Comparison of ENCODE assay signal across 18 cellular contexts in the genomic region with DNA sequence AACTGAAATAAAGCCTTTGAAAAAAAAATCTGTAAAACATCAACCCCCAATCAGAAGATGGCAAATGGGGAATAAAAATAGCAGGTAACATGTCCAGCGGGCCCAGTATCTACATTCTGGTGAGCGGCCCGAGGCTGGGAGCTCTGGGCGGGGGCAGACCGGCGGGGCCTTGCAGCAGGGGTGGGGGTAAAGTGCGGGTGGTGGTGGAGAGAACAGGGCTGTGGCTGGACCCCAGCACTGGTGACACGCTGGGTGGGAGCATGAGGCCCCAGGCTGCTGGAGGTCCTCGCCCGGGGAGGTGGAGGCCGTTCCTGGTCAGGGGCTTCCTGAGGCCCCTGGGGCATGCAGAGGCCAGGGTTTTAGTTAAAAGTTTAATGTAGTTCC. TPM values are rescaled to one million over a fixed set of nuclear protein-coding genes. Genes with fewer than 3 reads are reported as not detected.
DNase-seq lines count a peak whose midpoint lies in the region; ATAC-seq and TF ChIP-seq lines count a peak whose summit lies in the region.
"Had no signal": no experiment of that assay in that cellular context is flagged by ENCODE, and none has a peak within 500 bp of the region (broad histone marks: within the 10 kb centered on the region; RNA-seq: fewer than 3 reads in every experiment).

No MANE protein-coding gene starts in this region.

- peak overlapping the region; percentile 81 for H3K27ac Mint-ChIP-seq in progenitor cell of endocrine pancreas
- H3K27ac Mint-ChIP-seq: H9 had no signal

- peaks cover 31% of the 10 kb centered on the region for H3K36me3 ChIP-seq in cardiac muscle cell
- H3K36me3 ChIP-seq in right atrium auricular region, result peaks cover 51% of the 10 kb centered on the region

- no peaks in the 10 kb centered on the region for H3K9me3 ChIP-seq in cardiac muscle cell (ENCODE audit: low read depth)
- H3K9me3 ChIP-seq in right atrium auricular region, result no peaks in the 10 kb centered on the region
- H3K9me3 ChIP-seq: SJSA1 had no signal

- no peak for DNase-seq in cardiac muscle cell (ENCODE audit: low read depth in 1 of 2, low spot score in 1 of 2)
- no peak for DNase-seq in Right ventricle myocardium inferior (ENCODE audit: missing footprints)
- no peak for DNase-seq in right atrium auricular region (ENCODE audit: low spot score)
- no peak for DNase-seq in progenitor cell of endocrine pancreas (ENCODE audit: low spot score, unreplicated experiment)
- no peak for DNase-seq in posterior cingulate gyrus
- DNase-seq in Kasumi-1 (lab: John Stamatoyannopoulos, UW), result no peak
- no peak for DNase-seq in substantia nigra (lab: John Stamatoyannopoulos, UW)
- DNase-seq: C1 segment of cervical spinal cord, H9, MV-4-11, NCI-H1417 treated with DMSO at 0.1 percent for 48 hours, NCI-H2029, NCI-H510A treated with DMSO at 0.1 percent for 48 hours had no signal

- peak overlapping the region; percentile 75 for H3K27ac ChIP-seq in cardiac muscle cell
- H3K27ac ChIP-seq in right atrium auricular region, result peak overlapping the region; percentile 59 to 78
- H3K27ac ChIP-seq in substantia nigra (ENCODE audit: low read depth, low read length, poor library complexity, severe bottlenecking), result no peak overlapping the region
- H3K27ac ChIP-seq: SJSA1 had no signal

- no peak overlapping the region for H3K4me3 ChIP-seq in cardiac muscle cell
- no peak overlapping the region for H3K4me3 ChIP-seq in right atrium auricular region
- H3K4me3 ChIP-seq: SJSA1 had no signal

- H3K27me3 ChIP-seq in cardiac muscle cell, result no peaks in the 10 kb centered on the region
- no peaks in the 10 kb centered on the region for H3K27me3 ChIP-seq in right atrium auricular region
- H3K27me3 ChIP-seq: SJSA1 had no signal

- peaks cover 11% of the 10 kb centered on the region for H3K36me3 Mint-ChIP-seq in progenitor cell of endocrine pancreas (ENCODE audit: insufficient read depth)

- intact Hi-C loops in Right ventricle myocardium inferior (cut with DNase I), result no loop called here
- intact Hi-C loops in posterior cingulate gyrus (cut with DNase I), result no loop called here

- H3K4me1 ChIP-seq in cardiac muscle cell (ENCODE audit: low read depth) (peaks cover 15% of the 10 kb centered on the region), right atrium auricular region (peaks cover 0 to 30% of the 10 kb centered on the region in 2 donors)

- H3K4me1 Mint-ChIP-seq in progenitor cell of endocrine pancreas (ENCODE audit: low read depth), result peaks cover 15% of the 10 kb centered on the region
- H3K4me1 Mint-ChIP-seq: H9 had no signal

- no peak for ATAC-seq in Right ventricle myocardium inferior
- no peak for ATAC-seq in HG03159 (IDR thresholded peaks at IDR 0.05; ENCODE audit: unreplicated experiment)

- TF ChIP-seq CTCF in cardiac muscle cell (IDR thresholded peaks at IDR 0.05; ENCODE audit: low read depth, low read length), result no peak
- TF ChIP-seq CTCF in right atrium auricular region (IDR thresholded peaks at IDR 0.05), result no peak
- no peak for TF ChIP-seq CTCF in progenitor cell of endocrine pancreas (IDR thresholded peaks at IDR 0.05; ENCODE audit: unreplicated experiment)

- no peaks in the 10 kb centered on the region for H3K27me3 Mint-ChIP-seq in progenitor cell of endocrine pancreas

- H3K9me3 Mint-ChIP-seq in progenitor cell of endocrine pancreas (ENCODE audit: low read depth), result no peaks in the 10 kb centered on the region
- H3K9me3 Mint-ChIP-seq: H9 had no signal

- no peak overlapping the region for H3K4me3 Mint-ChIP-seq in progenitor cell of endocrine pancreas (ENCODE audit: low read depth)
- H3K4me3 Mint-ChIP-seq: H9 had no signal

RNA-seq across cellular contexts. Expression of gene CAPS, which starts 1.7 kb away (rescaled TPM):
- total RNA-seq in cardiac muscle cell, result 14.4 and 23.6 TPM in 2 replicates
- polyA plus RNA-seq in cardiac muscle cell, result 14.1 and 17.7 TPM in 2 replicates
- total RNA-seq in Right ventricle myocardium inferior, result 3.8 TPM
- 1 to 10 TPM; 4.5 to 7.3 TPM for total RNA-seq in right atrium auricular region
- 22.1 and 22.5 TPM in 2 replicates for total RNA-seq in progenitor cell of endocrine pancreas

RNA-seq across cellular contexts. Expression of gene VMAC, which starts 11.1 kb away (rescaled TPM):
- total RNA-seq in cardiac muscle cell (13.0 and 23.1 TPM in 2 replicates), Right ventricle myocardium inferior (1.6 TPM), right atrium auricular region (1 to 10 TPM; 2.6 to 4.1 TPM), progenitor cell of endocrine pancreas (13.9 and 15.2 TPM in 2 replicates)
- 3.9 and 6.2 TPM in 2 replicates for polyA plus RNA-seq in cardiac muscle cell

RNA-seq across cellular contexts. Expression of gene NDUFA11, which starts 12.2 kb away (rescaled TPM):
- total RNA-seq in cardiac muscle cell, result 295 and 485 TPM in 2 replicates
- 738 and 760 TPM in 2 replicates for polyA plus RNA-seq in cardiac muscle cell
- total RNA-seq in Right ventricle myocardium inferior, result 571 TPM
- total RNA-seq in right atrium auricular region, result 100 to 1,000 TPM; 368 to 648 TPM
- 210 and 217 TPM in 2 replicates for total RNA-seq in progenitor cell of endocrine pancreas

RNA-seq across cellular contexts. Expression of gene FUT5, which starts 45.4 kb away (rescaled TPM):
- 1.5 TPM in 1 of 2 replicates, not detected in the other for total RNA-seq in cardiac muscle cell
- 8.9 TPM in 1 of 2 replicates, not detected in the other for polyA plus RNA-seq in cardiac muscle cell
- not detected for total RNA-seq in Right ventricle myocardium inferior
- total RNA-seq in right atrium auricular region, result not detected
- not detected in 2 replicates for total RNA-seq in progenitor cell of endocrine pancreas
- total RNA-seq: A172, H9, HT1080, RPMI7951, SJSA1 had no signal
